27 cellular contexts compared by ENCODE assay signal in the genomic region with DNA sequence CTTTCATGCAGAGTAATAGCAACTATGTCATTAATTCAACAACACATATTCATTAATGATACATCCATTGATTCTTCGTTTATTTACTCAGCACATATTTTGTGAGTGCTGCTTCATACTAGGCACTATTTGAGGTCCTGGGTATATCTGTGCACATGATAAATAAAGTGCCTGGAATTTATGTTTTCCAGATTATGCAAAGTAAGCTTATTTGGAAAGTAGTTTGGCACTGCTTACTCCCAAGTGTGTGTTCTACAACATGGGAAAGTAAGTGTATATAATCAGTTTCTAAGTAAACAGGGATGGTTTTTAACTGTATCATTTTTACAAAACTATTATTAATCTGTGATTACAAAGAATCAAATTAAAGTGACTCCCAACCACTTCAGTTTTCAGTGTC. TPM values are rescaled to one million over a fixed set of nuclear protein-coding genes. Genes with fewer than 3 reads are reported as not detected.
"Had no signal": no experiment of that assay in that cellular context is flagged by ENCODE, and none has a peak within 500 bp of the region (broad histone marks: within the 10 kb centered on the region; RNA-seq: fewer than 3 reads in every experiment).

No MANE protein-coding gene starts in this region.

- ATAC-seq: naive thymus-derived CD4-positive, alpha-beta T cell; pancreas; right cardiac atrium; stimulated activated effector memory CD8-positive, alpha-beta T cell treated with anti-CD3 and anti-CD28 coated beads, Interleukin-12 subunit alpha, Interleukin-12 subunit beta, amount 100 ng/mL, for 72 hours had no signal

- H2AFZ ChIP-seq: hepatocyte had no signal

- H3K4me3 Mint-ChIP-seq: mesothelial cell of epicardium; naive thymus-derived CD4-positive, alpha-beta T cell; nephron; neural crest cell; stimulated activated effector memory CD8-positive, alpha-beta T cell treated with anti-CD3 and anti-CD28 coated beads, Interleukin-12 subunit alpha, Interleukin-12 subunit beta, amount 100 ng/mL, for 72 hours; stimulated activated naive CD8-positive, alpha-beta T cell treated with anti-CD3 and anti-CD28 coated beads, Interleukin-15, Interleukin-2, amounts not matched to agents 100 ng/mL and 50 ng/mL, for 24 hours; type B pancreatic cell had no signal

- H3K9me3 ChIP-seq: pancreas, prostate gland, sigmoid colon, uterus had no signal

- H3K36me3 ChIP-seq: left ventricle myocardium inferior, pancreas, prostate gland, spleen, uterus had no signal

- FAIRE-seq: pancreas, small intestine had no signal

- H3K4me2 ChIP-seq: hepatocyte had no signal

- H3K36me3 Mint-ChIP-seq: mesothelial cell of epicardium; stimulated activated effector memory CD8-positive, alpha-beta T cell treated with anti-CD3 and anti-CD28 coated beads, Interleukin-12 subunit alpha, Interleukin-12 subunit beta, amount 100 ng/mL, for 72 hours; type B pancreatic cell had no signal

- H3K4me1 ChIP-seq: left ventricle myocardium inferior, pancreas, prostate gland, sigmoid colon, spleen, tibial nerve, uterus had no signal

- H3K27ac ChIP-seq: hepatocyte, left ventricle myocardium inferior, pancreas, prostate gland, sigmoid colon, spleen, tibial nerve, uterus had no signal

- H3K79me2 ChIP-seq: hepatocyte had no signal

- DNase-seq: islet precursor cell; left ventricle myocardium inferior; mesendoderm; naive thymus-derived CD4-positive, alpha-beta T cell; nucleus accumbens; pancreas; posterior cingulate gyrus; retina; right cardiac atrium; sigmoid colon; small intestine; spleen; stimulated activated CD4-positive, alpha-beta T cell treated with anti-CD3 and anti-CD28 coated beads, Interleukin-4, amount 100 ng/mL, for 24 hours; stimulated activated naive CD4-positive, alpha-beta T cell; substantia nigra; uterus had no signal

- H3K27me3 Mint-ChIP-seq: stimulated activated naive CD8-positive, alpha-beta T cell treated with anti-CD3 and anti-CD28 coated beads, Interleukin-15, Interleukin-2, amounts not matched to agents 100 ng/mL and 50 ng/mL, for 24 hours; type B pancreatic cell had no signal

- H3K9me3 Mint-ChIP-seq: mesothelial cell of epicardium; nephron; stimulated activated effector memory CD8-positive, alpha-beta T cell treated with anti-CD3 and anti-CD28 coated beads, Interleukin-12 subunit alpha, Interleukin-12 subunit beta, amount 100 ng/mL, for 72 hours; stimulated activated naive CD8-positive, alpha-beta T cell treated with anti-CD3 and anti-CD28 coated beads, Interleukin-15, Interleukin-2, amounts not matched to agents 100 ng/mL and 50 ng/mL, for 24 hours; type B pancreatic cell had no signal

- H3K4me1 Mint-ChIP-seq: naive thymus-derived CD4-positive, alpha-beta T cell; stimulated activated effector memory CD8-positive, alpha-beta T cell treated with anti-CD3 and anti-CD28 coated beads, Interleukin-12 subunit alpha, Interleukin-12 subunit beta, amount 100 ng/mL, for 72 hours had no signal

- H3K27me3 ChIP-seq: hepatocyte, pancreas, sigmoid colon, spleen, tibial nerve, uterus had no signal

- H3K4me3 ChIP-seq: hepatocyte, left ventricle myocardium inferior, lung, pancreas, prostate gland, sigmoid colon, spleen, tibial nerve, uterus had no signal

- H3K27ac Mint-ChIP-seq: mesothelial cell of epicardium; naive thymus-derived CD4-positive, alpha-beta T cell; stimulated activated effector memory CD8-positive, alpha-beta T cell treated with anti-CD3 and anti-CD28 coated beads, Interleukin-12 subunit alpha, Interleukin-12 subunit beta, amount 100 ng/mL, for 72 hours; stimulated activated naive CD8-positive, alpha-beta T cell treated with anti-CD3 and anti-CD28 coated beads, Interleukin-15, Interleukin-2, amounts not matched to agents 100 ng/mL and 50 ng/mL, for 24 hours; type B pancreatic cell had no signal

RNA-seq across cellular contexts. Expression of a gene that starts 16.8 kb away (rescaled TPM):
- total RNA-seq: left ventricle myocardium inferior, mononuclear cell, prostate gland, sigmoid colon had no signal
- polyA plus RNA-seq: pancreas, right cardiac atrium, small intestine had no signal
